In genomic region chr1:25608488-25609178, GRCh38 we compare ENCODE assay signal across 8 cellular contexts. TPM values are rescaled to one million over a fixed set of nuclear protein-coding genes. Genes with fewer than 3 reads are reported as not detected.
A peak's percentile ranks its signal among the peaks of the same experiment; 100 is the strongest.
DNase-seq lines count a peak whose midpoint lies in the region; ATAC-seq lines count a peak whose summit lies in the region.

No MANE protein-coding gene starts in this region.

- peak; percentile 82 for DNase-seq in Daoy (ENCODE audit: low read depth)
- DNase-seq in NCI-H460 (ENCODE audit: extremely low read depth, low read depth): peak; percentile 61
- DNase-seq in activated CD4-positive, alpha-beta T cell treated with anti-CD3 and anti-CD28 coated beads for 24 hours (ENCODE audit: low read depth in 2 of 2): peak; percentile 84 to 89
- DNase-seq in cerebellar cortex (ENCODE audit: low spot score): peak; percentile 88
- DNase-seq in left colon: peak; percentile 78 to 91
- peak; percentile 87 to 88 for DNase-seq in stimulated activated CD4-positive, alpha-beta T cell treated with anti-CD3 and anti-CD28 coated beads, Interleukin-2, amount 100 ng/mL, for 48 hours

- intact Hi-C loops in left colon (cut with DNase I, micrococcal nuclease): loop anchor here in 1 of 2 donors (5.0 kb wide), 1 partner anchor 189 kb away; no protein-coding TSS in a partner anchor

- ATAC-seq in HG02870 (IDR thresholded peaks at IDR 0.05; ENCODE audit: unreplicated experiment) (peak; percentile 47), left colon (peak; percentile 95), HG03457 (IDR thresholded peaks at IDR 0.05; ENCODE audit: unreplicated experiment) (no peak)

RNA-seq across cellular contexts. Expression of gene MAN1C1, which starts 8.0 kb away (rescaled TPM):
- total RNA-seq in Daoy (2014; rRNA removed; shearing (Covaris generic)): 0.63 and 1.1 TPM in 2 replicates
- total RNA-seq in NCI-H460 (2014; rRNA removed; shearing (Covaris generic)): 0.10 TPM in 1 of 2 replicates, not detected in the other
- 0.35 TPM in 1 of 2 replicates, not detected in the other for polyA plus RNA-seq in NCI-H460 (2014; cell fraction: nucleus; rRNA removed)
- 1 to 10 TPM; 1.7 to 6.0 TPM for total RNA-seq in left colon
